8 cellular contexts compared by ENCODE assay signal in the genomic region with DNA sequence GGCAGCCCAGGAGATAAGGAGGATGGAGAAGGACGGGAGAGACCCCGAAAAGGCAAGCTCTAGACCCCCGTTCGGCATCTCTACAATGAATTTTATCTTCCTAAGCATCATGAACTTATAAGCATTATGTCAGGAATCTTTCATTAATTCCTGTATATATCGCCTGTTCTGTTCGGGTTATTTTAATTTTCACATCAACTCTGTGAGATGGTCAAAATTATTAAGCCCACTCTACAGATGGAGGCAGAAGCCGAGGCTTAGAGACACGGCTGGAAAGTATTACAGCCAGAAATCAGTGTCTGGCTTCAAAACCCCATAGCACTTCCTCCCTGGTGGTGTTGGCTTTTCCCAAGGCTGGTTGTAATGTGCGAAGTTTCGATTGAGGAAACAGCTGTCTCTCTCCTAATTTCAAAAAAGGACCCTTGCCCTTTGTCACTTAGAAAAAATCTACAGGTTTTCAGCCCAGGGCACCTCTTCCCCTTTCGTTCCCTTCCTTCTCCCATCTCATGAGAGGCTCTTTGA. TPM values are rescaled to one million over a fixed set of nuclear protein-coding genes. Genes with fewer than 3 reads are reported as not detected.
DNase-seq lines count a peak whose midpoint lies in the region; ATAC-seq, FAIRE-seq and TF ChIP-seq lines count a peak whose summit lies in the region.

No MANE protein-coding gene starts in this region.

- H3K36me3 ChIP-seq in Panc1 (ENCODE audit: control insufficient read depth, insufficient read depth, low read length) = no peaks in the 10 kb centered on the region; the same call in 1 of the 2 replicates
- no peaks in the 10 kb centered on the region for H3K36me3 ChIP-seq in sigmoid colon

- TF ChIP-seq CTCF in Panc1 (IDR thresholded peaks at IDR 0.05) (peak; percentile 81), endothelial cell (IDR thresholded peaks at IDR 0.05; ENCODE audit: unreplicated experiment) (no peak), sigmoid colon (IDR thresholded peaks at IDR 0.05) (peak in 1 of 4 experiments; percentile 2)

- H3K27ac Mint-ChIP-seq in endothelial cell (ENCODE audit: unreplicated experiment) = no peak overlapping the region

- H3K4me1 ChIP-seq in Panc1 (ENCODE audit: control insufficient read depth, insufficient read depth, low read length) = peaks cover 12% of the 10 kb centered on the region
- peaks cover 0 to 30% (median 23%) of the 10 kb centered on the region in 4 donors for H3K4me1 ChIP-seq in sigmoid colon

- intact Hi-C loops in Panc1 (cut with micrococcal nuclease; ENCODE audit: unreplicated experiment) (loop anchor here (2.0 to 10.0 kb wide), 2 partner anchors 261 to 451 kb away; no protein-coding TSS in a partner anchor), sigmoid colon (cut with DNase I) (loop anchor here (5.0 kb wide), 1 partner anchor 452 kb away; no protein-coding TSS in a partner anchor)

- H3K4me3 Mint-ChIP-seq in endothelial cell (ENCODE audit: unreplicated experiment) = peak overlapping the region; percentile 69

- no peaks in the 10 kb centered on the region for H3K9me3 Mint-ChIP-seq in endothelial cell (ENCODE audit: unreplicated experiment)

- H3K27me3 Mint-ChIP-seq in endothelial cell (ENCODE audit: unreplicated experiment) = peaks cover 9% of the 10 kb centered on the region

- H3K27ac ChIP-seq in Panc1 (ENCODE audit: low read length) = no peak overlapping the region
- H3K27ac ChIP-seq in sigmoid colon = no peak overlapping the region

- TF ChIP-seq EP300 in sigmoid colon (IDR thresholded peaks at IDR 0.05) = no peak

- POLR2A ChIA-PET in Panc1 (lab: Charles Lee) = no interaction called here

- peak overlapping the region in 1 of 2 experiments; percentile 58; a peak in 2 of 4 replicates for H3K4me3 ChIP-seq in Panc1 (ENCODE audit: low read depth in 2 of 2, low read length in 2 of 2)
- peak overlapping the region in 3 of 4 donors; percentile 56 to 68 (median 67) for H3K4me3 ChIP-seq in sigmoid colon

- BruUV-seq in Panc1 (replicated peaks; lab: Mats Ljungman, UMichigan) = no TSS peak

- no peak for FAIRE-seq in GM12891 (lab: Jason Lieb, UNC)

- ATAC-seq in Panc1 = no peak
- ATAC-seq in GM18520 (IDR thresholded peaks at IDR 0.05; ENCODE audit: unreplicated experiment) = no peak

- H3K4me1 Mint-ChIP-seq in endothelial cell (ENCODE audit: unreplicated experiment) = peaks cover 16% of the 10 kb centered on the region

- DNase-seq in GM12891 (ENCODE audit: insufficient read length, low spot score) (no peak), Panc1 (ENCODE audit: low read depth, low spot score) (no peak), endothelial cell (ENCODE audit: low spot score) (no peak), sigmoid colon (no peak), NCI-H2171 (lab: John Stamatoyannopoulos, UW) (no peak), NCI-H1092 treated with DMSO at 0.1 percent for 48 hours (lab: John Stamatoyannopoulos, UW) (no peak), DMS114 treated with DMSO at 0.1 percent for 48 hours (lab: John Stamatoyannopoulos, UW; ENCODE audit: unreplicated experiment) (no peak)

- H3K36me3 Mint-ChIP-seq in endothelial cell (ENCODE audit: low read depth, unreplicated experiment) = no peaks in the 10 kb centered on the region

- H3K27me3 ChIP-seq in Panc1 (ENCODE audit: control insufficient read depth, insufficient read depth, low read length) (peaks cover 32% of the 10 kb centered on the region), sigmoid colon (peaks cover 15 to 56% (median 32%) of the 10 kb centered on the region in 3 donors)

- TF ChIP-seq POLR2A in GM12891 (IDR thresholded peaks at IDR 0.05; ENCODE audit: low read depth, low read length) = no peak
- TF ChIP-seq POLR2A in sigmoid colon (IDR thresholded peaks at IDR 0.05) = no peak

- CTCF ChIA-PET in Panc1 (lab: Charles Lee) = interaction anchor here (0.7 kb wide), 1 partner anchor 1193 kb away, joined by 5 read pairs; no protein-coding TSS in a partner anchor

- WGBS in sigmoid colon, 2 donors = 5 to 15% methylated on average over 11 of the region's 11 CpGs

- H3K9me3 ChIP-seq in Panc1 (ENCODE audit: control insufficient read depth, insufficient read depth, low read depth, low read length) (no peaks in the 10 kb centered on the region), sigmoid colon (no peaks in the 10 kb centered on the region)

- in situ Hi-C loops in Panc1 (cut with HindIII; ENCODE audit: low pct_unique_long_range_greater_than_20kb, low sequenced_read_pairs) = no loop called here

TF ChIP-seq in GM12891, 5 proteins besides CTCF, POLR2A, EP300 and RAD21:
- TF ChIP-seq POU2F2 (IDR thresholded peaks at IDR 0.05; ENCODE audit: low read depth, low read length) (no peak), SPI1 (IDR thresholded peaks at IDR 0.05; ENCODE audit: low read depth, low read length) (0 out of 2 replicates have a peak, but pooled peaks have one; percentile 15), POLR2AphosphoS5 (IDR thresholded peaks at IDR 0.05; ENCODE audit: low read depth, low read length) (no peak)

RNA-seq across cellular contexts. Expression of gene GRM8, which starts 1.5 kb away (rescaled TPM):
- polyA plus RNA-seq in GM12891 (2012; ENCODE audit: low read depth, missing spikeins) = 0.24 TPM
- total RNA-seq in Panc1 (2021; ENCODE audit: unreplicated experiment) (not detected), endothelial cell (ENCODE audit: unreplicated experiment) (1.5 TPM), sigmoid colon (under 1 TPM in 2 of 4 donors, not detected in 2; 0.27 to 0.55 TPM)
- polyA plus RNA-seq in Panc1 (2012; ENCODE audit: insufficient read length) = not detected
- polyA plus RNA-seq in sigmoid colon = 1 to 10 TPM in 1 of 3 donors, not detected in 2; 1.9 TPM
